ENCODE assay signal across 14 cellular contexts in genomic region chr1:148514310-148514709, GRCh38. TPM values are rescaled to one million over a fixed set of nuclear protein-coding genes. Genes with fewer than 3 reads are reported as not detected.
"Had no signal": no experiment of that assay in that cellular context is flagged by ENCODE, and none has a peak within 500 bp of the region (broad histone marks: within the 10 kb centered on the region; RNA-seq: fewer than 3 reads in every experiment).

No MANE protein-coding gene starts in this region.

RNA-seq across cellular contexts. Expression of gene PPIAL4G, which starts 31.2 kb away (rescaled TPM):
- total RNA-seq: colonic mucosa, dermis microvascular lymphatic vessel endothelial cell, esophagus mucosa, esophagus squamous epithelium, gastrocnemius medialis, glomerular endothelial cell, heart right ventricle, kidney epithelial cell, left cardiac atrium, left ventricle myocardium superior, lower leg skin, lower lobe of right lung, lung microvascular endothelial cell, mesenteric fat pad had no signal
- polyA plus RNA-seq: heart right ventricle had no signal
